8 cellular contexts compared by ENCODE assay signal in the genomic region with DNA sequence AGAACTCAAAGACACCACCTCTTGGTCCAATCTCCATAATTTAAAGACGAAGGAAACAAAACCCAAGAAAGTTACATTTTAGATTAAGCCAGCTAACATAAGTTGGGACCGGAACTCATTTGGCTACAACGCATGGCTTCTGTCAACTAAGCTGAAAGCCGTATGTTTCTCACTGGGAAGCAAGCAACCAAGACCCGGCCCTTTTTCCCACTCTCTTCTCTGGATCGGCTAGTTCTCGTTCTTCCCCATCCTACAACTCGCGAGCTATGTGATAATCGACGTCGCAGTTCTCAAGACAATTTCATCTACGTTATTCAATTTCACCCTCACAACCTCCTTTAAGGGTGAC. TPM values are rescaled to one million over a fixed set of nuclear protein-coding genes. Genes with fewer than 3 reads are reported as not detected.
DNase-seq lines count a peak whose midpoint lies in the region; ATAC-seq and TF ChIP-seq lines count a peak whose summit lies in the region.

No MANE protein-coding gene starts in this region.

- peak overlapping the region; percentile 83 for H3K27ac ChIP-seq in osteoblast (ENCODE audit: low read depth, low read length)

- H3K36me3 ChIP-seq in osteoblast (ENCODE audit: insufficient read depth, low read length) = peaks cover 12% of the 10 kb centered on the region

- peak overlapping the region; percentile 83 for H2AFZ ChIP-seq in osteoblast (ENCODE audit: low read length)

- H3K79me2 ChIP-seq in osteoblast (ENCODE audit: insufficient read depth, low read length) = peaks cover 50% of the 10 kb centered on the region

- no peaks in the 10 kb centered on the region for H3K27me3 ChIP-seq in osteoblast (ENCODE audit: insufficient read depth, low read length)

- peak overlapping the region; percentile 88 for H3K4me2 ChIP-seq in osteoblast (ENCODE audit: insufficient read depth, low read length)

- H3K4me3 ChIP-seq in osteoblast (ENCODE audit: insufficient read depth, low read length) = peak overlapping the region; percentile 84

- ATAC-seq in GM21528 (IDR thresholded peaks at IDR 0.05; ENCODE audit: low FRiP score, unreplicated experiment) = peak; percentile 2
- no peak for ATAC-seq in GM18519 (IDR thresholded peaks at IDR 0.05; ENCODE audit: low FRiP score, unreplicated experiment)

- peak; percentile 28 for DNase-seq in AG08395 (ENCODE audit: low spot score)
- DNase-seq in SK-MEL-5 (ENCODE audit: low read depth, low spot score) = peak; percentile 9
- peak; percentile 18 for DNase-seq in fibroblast of gingiva (ENCODE audit: low read depth)
- DNase-seq in osteoblast (ENCODE audit: insufficient read length, low spot score, missing footprints) = peak; percentile 62
- DNase-seq in NCI-H1436 (lab: John Stamatoyannopoulos, UW) = no peak
- no peak for DNase-seq in SW 1271 (lab: John Stamatoyannopoulos, UW)

- TF ChIP-seq CTCF in osteoblast (IDR thresholded peaks at IDR 0.05; ENCODE audit: extremely low read depth, low read depth, low read length) = no peak

- H3K9me3 ChIP-seq in osteoblast (ENCODE audit: low read depth, low read length) = no peaks in the 10 kb centered on the region

- in situ Hi-C loops in SK-MEL-5 (cut with HindIII; ENCODE audit: low pct_unique_long_range_greater_than_20kb, low sequenced_read_pairs) = no loop called here

- peaks cover 21% of the 10 kb centered on the region for H4K20me1 ChIP-seq in osteoblast (ENCODE audit: insufficient read depth, low read length)

- H3K4me1 ChIP-seq in osteoblast (ENCODE audit: insufficient read depth, low read length) = peaks cover 21% of the 10 kb centered on the region

RNA-seq across cellular contexts. Expression of gene CCT8, which starts 0.6 kb away (rescaled TPM):
- 224 and 234 TPM in 2 replicates for total RNA-seq in SK-MEL-5 (2014; rRNA removed; shearing (Covaris generic))
- 194 and 232 TPM in 2 replicates for polyA plus RNA-seq in SK-MEL-5 (2015; cell fraction: cytosol; rRNA removed)
- 202 and 250 TPM in 2 replicates for polyA plus RNA-seq in SK-MEL-5 (2015; cell fraction: nucleus; rRNA removed)
- 155 and 163 TPM in 2 replicates for total RNA-seq in osteoblast

RNA-seq across cellular contexts. Expression of gene USP16, which starts 48.4 kb away (rescaled TPM):
- total RNA-seq in SK-MEL-5 (2014; rRNA removed; shearing (Covaris generic)) = 41.8 and 45.2 TPM in 2 replicates
- 14.2 and 21.1 TPM in 2 replicates for polyA plus RNA-seq in SK-MEL-5 (2015; cell fraction: cytosol; rRNA removed)
- 46.8 and 48.1 TPM in 2 replicates for polyA plus RNA-seq in SK-MEL-5 (2015; cell fraction: nucleus; rRNA removed)
- 47.4 TPM in 2 replicates for total RNA-seq in osteoblast

RNA-seq across cellular contexts. Expression of gene RWDD2B, which starts 53.7 kb away (rescaled TPM):
- 20.8 and 25.2 TPM in 2 replicates for total RNA-seq in SK-MEL-5 (2014; rRNA removed; shearing (Covaris generic))
- polyA plus RNA-seq in SK-MEL-5 (2015; cell fraction: cytosol; rRNA removed) = 15.1 and 17.9 TPM in 2 replicates
- polyA plus RNA-seq in SK-MEL-5 (2015; cell fraction: nucleus; rRNA removed) = 15.3 and 17.6 TPM in 2 replicates
- 35.1 TPM in 2 replicates for total RNA-seq in osteoblast

RNA-seq across cellular contexts. Expression of gene MAP3K7CL, which starts 57.6 kb away (rescaled TPM):
- not detected in 2 replicates for total RNA-seq in SK-MEL-5 (2014; rRNA removed; shearing (Covaris generic))
- polyA plus RNA-seq in SK-MEL-5 (2015; cell fraction: cytosol; rRNA removed) = 0.06 TPM in 1 of 2 replicates, not detected in the other
- not detected in 2 replicates for polyA plus RNA-seq in SK-MEL-5 (2015; cell fraction: nucleus; rRNA removed)
- 15.6 and 19.9 TPM in 2 replicates for total RNA-seq in osteoblast

Comparison
In these comparisons a context has a peak if more than half of its experiments do, and no peak if none do; other contexts are left out.
1. DNase-seq: peak in AG08395 (single experiment), SK-MEL-5 (single experiment), fibroblast of gingiva (single experiment) and osteoblast (single experiment); none in NCI-H1436 (single experiment) and SW 1271 (0 of 2).